10 cellular contexts compared by ENCODE assay signal in genomic region chr9:32783168-32783891, GRCh38. TPM values are rescaled to one million over a fixed set of nuclear protein-coding genes. Genes with fewer than 3 reads are reported as not detected.
DNase-seq lines count a peak whose midpoint lies in the region; ATAC-seq and TF ChIP-seq lines count a peak whose summit lies in the region.
"Had no signal": no experiment of that assay in that cellular context is flagged by ENCODE, and none has a peak within 500 bp of the region (broad histone marks: within the 10 kb centered on the region; RNA-seq: fewer than 3 reads in every experiment).

TMEM215 (plus strand) TSS chr9:32783540; CDS start chr9:32784184, 644 bp downstream.

- no peak within 1 kb of the TSS for H3K18ac ChIP-seq in IMR-90 (ENCODE audit: low read depth, low read length)

- no peak within 1 kb of the TSS; the same call in 1 of the 2 replicates for H3K4me2 ChIP-seq in IMR-90 (ENCODE audit: low read depth, low read length)

- 2% methylated on average over 9 of the region's 59 CpGs; no CpG with 5 or more reads in 1 of the 2 experiments for WGBS in IMR-90 (ENCODE audit: extremely low coverage in 2 of 2, insufficient read length in 1 of 2), 2 experiments
- under 1% methylated on average over 59 of the region's 59 CpGs for WGBS in right cardiac atrium

- no peak within 1 kb of the TSS for H3K4ac ChIP-seq in IMR-90 (ENCODE audit: low read depth, low read length)

- no peaks in the 10 kb centered on the region for H3K79me1 ChIP-seq in IMR-90 (ENCODE audit: low read depth in 1 of 2, low read length in 2 of 2)

- H4K8ac ChIP-seq in IMR-90 (ENCODE audit: low read depth in 2 of 2, low read length in 2 of 2): no peak within 1 kb of the TSS

- no peak within 1 kb of the TSS for H2BK20ac ChIP-seq in IMR-90 (ENCODE audit: low read depth, low read length)

- no peak within 1 kb of the TSS for H2BK120ac ChIP-seq in IMR-90 (ENCODE audit: low read depth, low read length)

- H3K14ac ChIP-seq in IMR-90 (replicated peaks; ENCODE audit: low read depth, low read length): no peak within 1 kb of the TSS

- H3K4me1 ChIP-seq in IMR-90 (ENCODE audit: control insufficient read depth, insufficient read depth, low read length): no peaks in the 10 kb centered on the region
- H3K4me1 ChIP-seq in RWPE2 (ENCODE audit: insufficient read depth, poor library complexity, severe bottlenecking): no peaks in the 10 kb centered on the region
- no peaks in the 10 kb centered on the region for H3K4me1 ChIP-seq in right cardiac atrium (ENCODE audit: control insufficient read depth, insufficient read depth, low read length)
- no peaks in the 10 kb centered on the region for H3K4me1 ChIP-seq in SJCRH30
- H3K4me1 ChIP-seq: Peyer's patch had no signal

- no peak within 1 kb of the TSS for H3K4me3 ChIP-seq in IMR-90 (ENCODE audit: insufficient read depth, low read depth, low read length)
- H3K4me3 ChIP-seq in RWPE2 (ENCODE audit: severe bottlenecking): no peak within 1 kb of the TSS
- peak within 1 kb of the TSS; percentile 9 for H3K4me3 ChIP-seq in right cardiac atrium (ENCODE audit: low read length)
- no peak within 1 kb of the TSS for H3K4me3 ChIP-seq in SJCRH30
- H3K4me3 ChIP-seq: body of pancreas had no signal

- BruUV-seq in IMR-90 (replicated peaks; lab: Mats Ljungman, UMichigan): no TSS peak

- in situ Hi-C loops in IMR-90 (cut with MboI; ENCODE audit: low sequenced_read_pairs): no loop called here

- H2BK15ac ChIP-seq in IMR-90 (ENCODE audit: low read depth, low read length): no peak within 1 kb of the TSS

- H4K20me1 ChIP-seq in IMR-90 (ENCODE audit: insufficient read depth, low read length): no peaks in the 10 kb centered on the region

- H3K27me3 ChIP-seq in IMR-90 (ENCODE audit: control insufficient read depth, insufficient read depth, low read length) (peaks cover 31% of the 10 kb centered on the region), RWPE2 (ENCODE audit: insufficient read depth, poor library complexity, severe bottlenecking) (peaks cover 93% of the 10 kb centered on the region), right cardiac atrium (ENCODE audit: control insufficient read depth, insufficient read depth) (no peaks in the 10 kb centered on the region), SJCRH30 (no peaks in the 10 kb centered on the region)
- H3K27me3 ChIP-seq: body of pancreas, Peyer's patch had no signal

- no peak within 1 kb of the TSS for H3K23ac ChIP-seq in IMR-90 (ENCODE audit: low read depth, low read length)

- no peak within 1 kb of the TSS for H3K56ac ChIP-seq in IMR-90 (ENCODE audit: extremely low read depth, insufficient read depth, low read length)

- intact Hi-C loops in IMR-90 (cut with micrococcal nuclease): loop anchor here (10.0 kb wide), 1 partner anchor 119 kb away; no protein-coding TSS in a partner anchor
- intact Hi-C loops in right cardiac atrium (cut with DNase I): loop anchor here in 1 of 4 donors (10.0 kb wide), 1 partner anchor 91 kb away; no protein-coding TSS in a partner anchor
- intact Hi-C loops in sciatic nerve (cut with DNase I): no loop called here

- TF ChIP-seq RAD21 in IMR-90 (IDR thresholded peaks at IDR 0.05; ENCODE audit: low read length): no peak

- H4K5ac ChIP-seq in IMR-90 (ENCODE audit: low read depth, low read length): no peak within 1 kb of the TSS

- no peak within 1 kb of the TSS for H3K9ac ChIP-seq in IMR-90 (ENCODE audit: low read depth, low read length)

- H3K36me3 ChIP-seq in IMR-90 (ENCODE audit: control insufficient read depth, insufficient read depth, low read length) (no peaks in the 10 kb centered on the region), RWPE2 (ENCODE audit: low read depth) (no peaks in the 10 kb centered on the region), SJCRH30 (no peaks in the 10 kb centered on the region)
- H3K36me3 ChIP-seq: Peyer's patch had no signal

- H3K9me3 ChIP-seq in IMR-90 (ENCODE audit: control insufficient read depth, insufficient read depth, low read length): no peaks in the 10 kb centered on the region
- H3K9me3 ChIP-seq in RWPE2 (ENCODE audit: severe bottlenecking): no peaks in the 10 kb centered on the region
- no peaks in the 10 kb centered on the region for H3K9me3 ChIP-seq in right cardiac atrium (ENCODE audit: control insufficient read depth, low read length)
- H3K9me3 ChIP-seq in SJCRH30 (replicated peaks): no peaks in the 10 kb centered on the region
- H3K9me3 ChIP-seq: body of pancreas, Peyer's patch had no signal

- ATAC-seq in IMR-90 (ENCODE audit: low read depth) (no peak), RWPE2 (ENCODE audit: low read depth) (peak; percentile 61), right cardiac atrium (peak in 1 of 2 donors; percentile 14), sciatic nerve (peak; percentile 66), HG03442 (IDR thresholded peaks at IDR 0.05; ENCODE audit: unreplicated experiment) (no peak)
- ATAC-seq: body of pancreas had no signal

- no peak within 1 kb of the TSS for H2BK5ac ChIP-seq in IMR-90 (ENCODE audit: low read depth, low read length, poor library complexity, severe bottlenecking)

- no peak within 1 kb of the TSS for H4K91ac ChIP-seq in IMR-90 (ENCODE audit: insufficient read depth, low read depth, low read length)

- DNase-seq in IMR-90 (no peak), RWPE2 (ENCODE audit: low spot score) (no peak), right cardiac atrium (peak in 2 of 3 donors; percentile 46 to 54), sciatic nerve (ENCODE audit: low spot score) (peak; percentile 62), mucosa of gallbladder (ENCODE audit: low spot score) (no peak), SJCRH30 (no peak)
- DNase-seq: body of pancreas had no signal

- no peaks in the 10 kb centered on the region for H3K9me1 ChIP-seq in IMR-90 (ENCODE audit: insufficient read depth, low read length)

- dilution Hi-C loops in IMR-90 (cut with HindIII; ENCODE audit: low sequenced_read_pairs, unreplicated experiment): no loop called here

- H2AK9ac ChIP-seq in IMR-90 (replicated peaks; ENCODE audit: low read depth, low read length, poor library complexity): no peak within 1 kb of the TSS

- CTCF ChIA-PET in IMR-90 (lab: Yijun Ruan, JAX): no interaction called here

- H2AK5ac ChIP-seq in IMR-90 (ENCODE audit: low read depth, low read length): no peak within 1 kb of the TSS

- H3K27ac ChIP-seq in IMR-90 (ENCODE audit: insufficient read depth, low read length) (no peak within 1 kb of the TSS), RWPE2 (ENCODE audit: poor library complexity, severe bottlenecking) (no peak within 1 kb of the TSS), right cardiac atrium (ENCODE audit: low read length) (no peak within 1 kb of the TSS), SJCRH30 (no peak within 1 kb of the TSS)
- H3K27ac ChIP-seq: body of pancreas, Peyer's patch had no signal

- no peak for TF ChIP-seq CTCF in IMR-90 (conservative IDR thresholded peaks at IDR 0.05; ENCODE audit: low read depth, low read length)
- no peak for TF ChIP-seq CTCF in RWPE2 (IDR thresholded peaks at IDR 0.05; ENCODE audit: poor library complexity, severe bottlenecking)

- peak within 1 kb of the TSS; percentile 40 for H2AFZ ChIP-seq in IMR-90 (replicated peaks; ENCODE audit: low read length, poor library complexity)

- TF ChIP-seq POLR2A in IMR-90 (IDR thresholded peaks at IDR 0.05; ENCODE audit: low read depth, low read length): no peak

- POLR2A ChIA-PET in IMR-90 (lab: Charles Lee; ENCODE audit: unreplicated experiment): no interaction called here

TF ChIP-seq in IMR-90, 13 proteins besides CTCF, POLR2A, EP300 and RAD21:
- TF ChIP-seq ELK1 (IDR thresholded peaks at IDR 0.05; ENCODE audit: borderline replicate concordance, low read depth, low read length): no peak
- TF ChIP-seq RFX5 (IDR thresholded peaks at IDR 0.05; ENCODE audit: low read depth, low read length): no peak
- no peak for TF ChIP-seq FOS (IDR thresholded peaks at IDR 0.05; ENCODE audit: low read depth, low read length)
- TF ChIP-seq RCOR1 (IDR thresholded peaks at IDR 0.05; ENCODE audit: insufficient replicate concordance, low read length): no peak
- no peak for TF ChIP-seq MXI1 (IDR thresholded peaks at IDR 0.05; ENCODE audit: borderline replicate concordance, low read depth, low read length)
- TF ChIP-seq MAFK (IDR thresholded peaks at IDR 0.05; ENCODE audit: low read depth, low read length): no peak
- no peak for TF ChIP-seq USF2 (IDR thresholded peaks at IDR 0.05; ENCODE audit: low read depth, low read length)
- TF ChIP-seq NFE2L2 (IDR thresholded peaks at IDR 0.05; ENCODE audit: low read depth, low read length): no peak
- TF ChIP-seq BHLHE40 (IDR thresholded peaks at IDR 0.05; ENCODE audit: low read depth, low read length): no peak
- TF ChIP-seq CEBPB (IDR thresholded peaks at IDR 0.05; ENCODE audit: low read depth, low read length): no peak
- no peak for TF ChIP-seq CHD1 (IDR thresholded peaks at IDR 0.05; ENCODE audit: low read depth, low read length)
- TF ChIP-seq SMC3 (IDR thresholded peaks at IDR 0.05; ENCODE audit: low read depth, low read length): no peak
- TF ChIP-seq MAZ (IDR thresholded peaks at IDR 0.05; ENCODE audit: borderline replicate concordance, low read depth, low read length): no peak

RNA-seq across cellular contexts. Expression of gene TMEM215, which starts in this region (rescaled TPM):
- not detected in 2 replicates for total RNA-seq in IMR-90 (2012; rRNA removed)
- not detected in 2 replicates for polyA plus RNA-seq in IMR-90 (2012; rRNA removed)
- polyA plus RNA-seq in IMR-90 (2012; cell fraction: cytosol; rRNA removed): not detected in 2 replicates
- polyA plus RNA-seq in IMR-90 (2012; cell fraction: nucleus; rRNA removed; ENCODE audit: low replicate concordance): not detected in 2 replicates
- total RNA-seq in right cardiac atrium: under 1 TPM in 2 of 4 donors, not detected in 2; 0.11 to 0.29 TPM
- polyA plus RNA-seq in right cardiac atrium: 0.07 TPM
- 9.7 TPM for total RNA-seq in sciatic nerve
- total RNA-seq in mucosa of gallbladder: not detected
- total RNA-seq in SJCRH30 (2014; rRNA removed; shearing (Covaris generic)): not detected in 2 replicates
- total RNA-seq: body of pancreas, glomerular endothelial cell, Peyer's patch had no signal

Comparison
In these comparisons a context has a peak if more than half of its experiments do, and no peak if none do; other contexts are left out.
1. Peak in DNase-seq and H3K4me3 ChIP-seq in right cardiac atrium; RNA of the gene not detected or under 1 TPM.
2. ATAC-seq: peak in RWPE2 (single experiment) and sciatic nerve (single experiment); none in IMR-90 (single experiment) and HG03442 (single experiment).